ENCODE assay signal across 8 cellular contexts in genomic region chr12:53061404-53062010, GRCh38. TPM values are rescaled to one million over a fixed set of nuclear protein-coding genes. Genes with fewer than 3 reads are reported as not detected.
A peak's percentile ranks its signal among the peaks of the same experiment; 100 is the strongest.
DNase-seq lines count a peak whose midpoint lies in the region; ATAC-seq, FAIRE-seq and TF ChIP-seq lines count a peak whose summit lies in the region.

No MANE protein-coding gene starts in this region.

- no peaks in the 10 kb centered on the region for H4K20me1 ChIP-seq in BLaER1
- H4K20me1 ChIP-seq in smooth muscle cell (ENCODE audit: low read depth) = peaks cover 9% of the 10 kb centered on the region

- peaks cover 30% of the 10 kb centered on the region for H3K36me3 Mint-ChIP-seq in activated T-helper 17 cell treated with anti-CD3 and anti-CD28 coated beads, Interleukin-2, amount 50 U/mL, for 72 hours (ENCODE audit: low read depth)

- H3K27me3 ChIP-seq in BLaER1 (no peaks in the 10 kb centered on the region), MG63 (no peaks in the 10 kb centered on the region), liver (ENCODE audit: control insufficient read depth in 4 of 4, insufficient read depth in 4 of 4, low read length in 3 of 4) (no peaks in the 10 kb centered on the region), smooth muscle cell (ENCODE audit: low read depth) (no peaks in the 10 kb centered on the region)

- H3K4me2 ChIP-seq in BLaER1 = no peak overlapping the region
- H3K4me2 ChIP-seq in smooth muscle cell = no peak overlapping the region

- H3K4me1 Mint-ChIP-seq in activated T-helper 17 cell treated with anti-CD3 and anti-CD28 coated beads, Interleukin-2, amount 50 U/mL, for 72 hours = peaks cover 8% of the 10 kb centered on the region

- no peak overlapping the region for H3K4me3 Mint-ChIP-seq in activated T-helper 17 cell treated with anti-CD3 and anti-CD28 coated beads, Interleukin-2, amount 50 U/mL, for 72 hours

- DNase-seq in MG63 (peak; percentile 39), smooth muscle cell (lab: John Stamatoyannopoulos, UW; ENCODE audit: unreplicated experiment) (no peak), EL (no peak), HTR-8/SVneo (ENCODE audit: insufficient read length, low spot score) (no peak), NOMO-1 (lab: John Stamatoyannopoulos, UW; ENCODE audit: unreplicated experiment in 2 of 2) (no peak)

- H3K27me3 Mint-ChIP-seq in activated T-helper 17 cell treated with anti-CD3 and anti-CD28 coated beads, Interleukin-2, amount 50 U/mL, for 72 hours = no peaks in the 10 kb centered on the region

- no peak overlapping the region for H2AFZ ChIP-seq in smooth muscle cell (ENCODE audit: low read depth)

- H3K9ac ChIP-seq in BLaER1 (0 out of 2 replicates have a peak overlapping the region, but pooled peaks have one; percentile 19), liver (ENCODE audit: low read depth in 1 of 2, low read length in 2 of 2) (no peak overlapping the region), smooth muscle cell (ENCODE audit: low read depth) (no peak overlapping the region)

- H3K27ac ChIP-seq in BLaER1 (no peak overlapping the region), liver (ENCODE audit: low read depth in 1 of 2, low read length in 2 of 2) (peak overlapping the region; percentile 63 to 71), smooth muscle cell (ENCODE audit: low read depth) (no peak overlapping the region)

- no peaks in the 10 kb centered on the region for H3F3A ChIP-seq in smooth muscle cell (ENCODE audit: low read depth)

- H3K79me2 ChIP-seq in smooth muscle cell (ENCODE audit: low read depth) = no peaks in the 10 kb centered on the region

- H3K4me3 ChIP-seq in BLaER1 = no peak overlapping the region
- H3K4me3 ChIP-seq in MG63 = no peak overlapping the region
- no peak overlapping the region for H3K4me3 ChIP-seq in liver (ENCODE audit: low read depth in 1 of 3, low read length in 3 of 3)
- no peak overlapping the region for H3K4me3 ChIP-seq in smooth muscle cell

- TF ChIP-seq CTCF in liver (IDR thresholded peaks at IDR 0.05; ENCODE audit: low read depth, low read length, missing input control) (no peak), smooth muscle cell (IDR thresholded peaks at IDR 0.05; ENCODE audit: borderline replicate concordance, insufficient read depth, poor library complexity, severe bottlenecking) (no peak)

- no peak overlapping the region for H3K27ac Mint-ChIP-seq in activated T-helper 17 cell treated with anti-CD3 and anti-CD28 coated beads, Interleukin-2, amount 50 U/mL, for 72 hours

- peak; percentile 32 to 52 for TF ChIP-seq RAD21 in liver (IDR thresholded peaks at IDR 0.05)

- H3K9me3 Mint-ChIP-seq in activated T-helper 17 cell treated with anti-CD3 and anti-CD28 coated beads, Interleukin-2, amount 50 U/mL, for 72 hours = no peaks in the 10 kb centered on the region

- WGBS in liver = 25% methylated on average over 5 of the region's 5 CpGs
- WGBS in smooth muscle cell (ENCODE audit: low lambda C conversion rate) = 87% methylated on average over 5 of the region's 5 CpGs

- peak; percentile 28 for ATAC-seq in activated T-helper 17 cell treated with anti-CD3 and anti-CD28 coated beads, Interleukin-2, amount 50 U/mL, for 72 hours (replicated peaks)

- H3K4me1 ChIP-seq in BLaER1 = peaks cover 23% of the 10 kb centered on the region
- H3K4me1 ChIP-seq in liver (ENCODE audit: control insufficient read depth in 4 of 4, insufficient read depth in 4 of 4, low read length in 3 of 4) = peaks cover 18 to 44% (median 30%) of the 10 kb centered on the region in 4 donors
- no peaks in the 10 kb centered on the region for H3K4me1 ChIP-seq in smooth muscle cell (ENCODE audit: low read depth)

- no peaks in the 10 kb centered on the region for H3K9me3 ChIP-seq in BLaER1
- no peaks in the 10 kb centered on the region for H3K9me3 ChIP-seq in MG63
- no peaks in the 10 kb centered on the region for H3K9me3 ChIP-seq in liver (ENCODE audit: control insufficient read depth in 4 of 4, low read length in 3 of 4)
- H3K9me3 ChIP-seq in smooth muscle cell (replicated peaks; ENCODE audit: low read depth) = no peaks in the 10 kb centered on the region

- H3K36me3 ChIP-seq in BLaER1 = peaks cover 14% of the 10 kb centered on the region
- peaks cover 42% of the 10 kb centered on the region for H3K36me3 ChIP-seq in MG63
- H3K36me3 ChIP-seq in liver (ENCODE audit: control insufficient read depth in 4 of 4, insufficient read depth in 3 of 4, low read depth in 1 of 4, low read length in 3 of 4) = peaks cover 3 to 44% (median 28%) of the 10 kb centered on the region in 4 donors
- no peaks in the 10 kb centered on the region for H3K36me3 ChIP-seq in smooth muscle cell (ENCODE audit: low read depth)

- no peak for FAIRE-seq in HTR-8/SVneo (lab: Jason Lieb, UNC)

TF ChIP-seq in liver, 16 proteins besides CTCF, POLR2A, EP300 and RAD21 (continues in another document):
- peak; percentile 38 for TF ChIP-seq YY1 (IDR thresholded peaks at IDR 0.05)
- TF ChIP-seq ZBTB33 (IDR thresholded peaks at IDR 0.05) = no peak
- TF ChIP-seq HNF4A (conservative IDR thresholded peaks at IDR 0.05) = peak; percentile 57 to 76
- no peak for TF ChIP-seq TAF1 (conservative IDR thresholded peaks at IDR 0.05)
- peak; percentile 97 for TF ChIP-seq FOXA1 (IDR thresholded peaks at IDR 0.05)

RNA-seq across cellular contexts. Expression of gene TNS2, which starts 11.6 kb away (rescaled TPM):
- 10.8 and 12.4 TPM in 2 replicates for total RNA-seq in MG63 (2014; rRNA removed; shearing (Covaris generic); ENCODE audit: low replicate concordance)
- total RNA-seq in activated T-helper 17 cell treated with anti-CD3 and anti-CD28 coated beads, Interleukin-2, amount 50 U/mL, for 72 hours = 1 to 10 TPM in 1 of 2 donors, under 1 TPM in 1; 0.69 to 4.6 TPM
- 10 to 100 TPM; 11.7 to 94.0 TPM for total RNA-seq in liver
- polyA plus RNA-seq in liver = 10 to 100 TPM; 44.7 to 47.2 TPM
- total RNA-seq in smooth muscle cell = 9.3 and 11.4 TPM in 2 replicates
- polyA plus RNA-seq in smooth muscle cell = 17.4 TPM in 2 replicates

RNA-seq across cellular contexts. Expression of gene SPRYD3, which starts 17.7 kb away (rescaled TPM):
- 22.1 and 23.9 TPM in 2 replicates for total RNA-seq in MG63 (2014; rRNA removed; shearing (Covaris generic); ENCODE audit: low replicate concordance)
- total RNA-seq in activated T-helper 17 cell treated with anti-CD3 and anti-CD28 coated beads, Interleukin-2, amount 50 U/mL, for 72 hours = 10 to 100 TPM; 25.4 to 28.8 TPM
- total RNA-seq in liver (10 to 100 TPM in 1 of 2 donors, 1 to 10 TPM in 1; 6.0 to 15.2 TPM), smooth muscle cell (20.2 and 23.0 TPM in 2 replicates)
- polyA plus RNA-seq in liver (10 to 100 TPM; 11.3 to 20.3 TPM), smooth muscle cell (43.5 and 57.1 TPM in 2 replicates)

RNA-seq across cellular contexts. Expression of gene IGFBP6, which starts 36.0 kb away (rescaled TPM):
- 37.5 and 66.3 TPM in 2 replicates for total RNA-seq in MG63 (2014; rRNA removed; shearing (Covaris generic); ENCODE audit: low replicate concordance)
- total RNA-seq in activated T-helper 17 cell treated with anti-CD3 and anti-CD28 coated beads, Interleukin-2, amount 50 U/mL, for 72 hours = 1 to 10 TPM in 1 of 2 donors, under 1 TPM in 1; 0.45 to 6.0 TPM
- total RNA-seq in liver (10 to 100 TPM in 1 of 2 donors, 1 to 10 TPM in 1; 1.6 to 13.6 TPM), smooth muscle cell (22.6 and 22.7 TPM in 2 replicates)
- polyA plus RNA-seq in liver (10 to 100 TPM; 10.5 to 17.6 TPM), smooth muscle cell (94.4 and 102 TPM in 2 replicates)

RNA-seq across cellular contexts. Expression of gene SOAT2, which starts 41.8 kb away (rescaled TPM):
- total RNA-seq in MG63 (2014; rRNA removed; shearing (Covaris generic); ENCODE audit: low replicate concordance) = not detected in 2 replicates
- 1 to 10 TPM in 1 of 2 donors, under 1 TPM in 1; 0.28 to 1.1 TPM for total RNA-seq in activated T-helper 17 cell treated with anti-CD3 and anti-CD28 coated beads, Interleukin-2, amount 50 U/mL, for 72 hours
- total RNA-seq in liver (1 to 10 TPM in 1 of 2 donors, under 1 TPM in 1; 0.92 to 9.4 TPM), smooth muscle cell (not detected in 2 replicates)
- polyA plus RNA-seq in liver (1 to 10 TPM in 1 of 2 donors, under 1 TPM in 1; 0.48 to 1.6 TPM), smooth muscle cell (not detected in 2 replicates)

RNA-seq across cellular contexts. Expression of gene EIF4B, which starts 55.3 kb away (rescaled TPM):
- 684 and 692 TPM in 2 replicates for total RNA-seq in MG63 (2014; rRNA removed; shearing (Covaris generic); ENCODE audit: low replicate concordance)
- total RNA-seq in activated T-helper 17 cell treated with anti-CD3 and anti-CD28 coated beads, Interleukin-2, amount 50 U/mL, for 72 hours = 100 to 1,000 TPM; 536 to 964 TPM
- total RNA-seq in liver (100 to 1,000 TPM; 264 to 273 TPM), smooth muscle cell (241 and 299 TPM in 2 replicates)
- polyA plus RNA-seq in liver (10 to 100 TPM; 32.1 to 73.2 TPM), smooth muscle cell (39.9 and 47.7 TPM in 2 replicates)

Comparison
In these comparisons a context has a peak if more than half of its experiments do, and no peak if none do; other contexts are left out.
1. H3K27ac ChIP-seq: peak in liver (2 of 2); none in BLaER1 (single experiment) and smooth muscle cell (single experiment).